8 cellular contexts compared by ENCODE assay signal in genomic region chr2:165778653-165779451, GRCh38. TPM values are rescaled to one million over a fixed set of nuclear protein-coding genes. Genes with fewer than 3 reads are reported as not detected.
DNase-seq lines count a peak whose midpoint lies in the region; TF ChIP-seq lines count a peak whose summit lies in the region.

No MANE protein-coding gene starts in this region.

- peak; percentile 9 for DNase-seq in activated naive CD4-positive, alpha-beta T cell treated with anti-CD3 and anti-CD28 coated beads for 36 hours
- no peak for DNase-seq in activated naive CD4-positive, alpha-beta T cell (lab: John Stamatoyannopoulos, UW)
- DNase-seq in MV-4-11 (lab: John Stamatoyannopoulos, UW) (peak; percentile 7), epithelial cell of prostate (ENCODE audit: low read depth, low spot score) (no peak), type B pancreatic cell (ENCODE audit: extremely low spot score, unreplicated experiment) (no peak), G401 (ENCODE audit: low spot score) (no peak), anterior cingulate cortex (lab: John Stamatoyannopoulos, UW) (no peak)
- DNase-seq in stimulated activated CD4-positive, alpha-beta T cell treated with anti-CD3 and anti-CD28 coated beads, Interleukin-2, amount 100 ng/mL, for 24 hours: no peak

- no peaks in the 10 kb centered on the region for H3K4me1 Mint-ChIP-seq in activated naive CD4-positive, alpha-beta T cell treated with anti-CD3 and anti-CD28 coated beads for 36 hours (ENCODE audit: low read depth)
- H3K4me1 Mint-ChIP-seq in type B pancreatic cell (ENCODE audit: unreplicated experiment): peaks cover 4% of the 10 kb centered on the region

- CTCF ChIA-PET in activated naive CD4-positive, alpha-beta T cell treated with anti-CD3 and anti-CD28 coated beads for 36 hours (lab: Charles Lee): interaction anchor here (0.6 to 1.2 kb wide), 4 partner anchors 9 to 96 kb away, joined by 3 to 8 read pairs (median 4); no protein-coding TSS in a partner anchor

- H3K27ac Mint-ChIP-seq in activated naive CD4-positive, alpha-beta T cell treated with anti-CD3 and anti-CD28 coated beads for 36 hours: no peak overlapping the region
- no peak overlapping the region for H3K27ac Mint-ChIP-seq in type B pancreatic cell

- TF ChIP-seq CTCF in type B pancreatic cell (conservative IDR thresholded peaks at IDR 0.05): peak; percentile 59

- in situ Hi-C loops in G401 (cut with HindIII; ENCODE audit: low sequenced_read_pairs): no loop called here

- H3K36me3 Mint-ChIP-seq in activated naive CD4-positive, alpha-beta T cell treated with anti-CD3 and anti-CD28 coated beads for 36 hours (ENCODE audit: low read depth): peaks cover 3% of the 10 kb centered on the region
- peaks cover 10% of the 10 kb centered on the region for H3K36me3 Mint-ChIP-seq in type B pancreatic cell

- peak overlapping the region; percentile 9 for H3K27ac ChIP-seq in epithelial cell of prostate

- intact Hi-C loops in activated naive CD4-positive, alpha-beta T cell treated with anti-CD3 and anti-CD28 coated beads for 36 hours (cut with micrococcal nuclease): loop anchor here (1.0 kb wide), 1 partner anchor 378 kb away; no protein-coding TSS in a partner anchor

- peaks cover 4% of the 10 kb centered on the region for H3K9me3 Mint-ChIP-seq in activated naive CD4-positive, alpha-beta T cell treated with anti-CD3 and anti-CD28 coated beads for 36 hours
- H3K9me3 Mint-ChIP-seq in type B pancreatic cell: peaks cover 6% of the 10 kb centered on the region

- no peak overlapping the region for H3K4me3 Mint-ChIP-seq in activated naive CD4-positive, alpha-beta T cell treated with anti-CD3 and anti-CD28 coated beads for 36 hours
- H3K4me3 Mint-ChIP-seq in type B pancreatic cell: no peak overlapping the region

- H3K27me3 Mint-ChIP-seq in activated naive CD4-positive, alpha-beta T cell treated with anti-CD3 and anti-CD28 coated beads for 36 hours (ENCODE audit: low read depth): peaks cover 4% of the 10 kb centered on the region
- no peaks in the 10 kb centered on the region for H3K27me3 Mint-ChIP-seq in type B pancreatic cell

RNA-seq across cellular contexts. Expression of gene GALNT3, which starts 15.2 kb away (rescaled TPM):
- total RNA-seq in activated naive CD4-positive, alpha-beta T cell treated with anti-CD3 and anti-CD28 coated beads for 36 hours: 1 to 10 TPM; 1.5 to 2.1 TPM
- 28.8 and 62.1 TPM in 2 replicates for total RNA-seq in type B pancreatic cell (ENCODE audit: low replicate concordance)
- total RNA-seq in G401 (2014; rRNA removed; shearing (Covaris generic)): not detected in 2 replicates

Comparison
In these comparisons a context has a peak if more than half of its experiments do, and no peak if none do; other contexts are left out.
1. DNase-seq: peak in activated naive CD4-positive, alpha-beta T cell treated with anti-CD3 and anti-CD28 coated beads for 36 hours (single experiment) and MV-4-11 (single experiment); none in activated naive CD4-positive, alpha-beta T cell (0 of 4), epithelial cell of prostate (single experiment), type B pancreatic cell (single experiment), G401 (single experiment), anterior cingulate cortex (0 of 58) and stimulated activated CD4-positive, alpha-beta T cell treated with anti-CD3 and anti-CD28 coated beads, Interleukin-2, amount 100 ng/mL, for 24 hours (0 of 2).